ENCODE assay signal across 8 cellular contexts in genomic region chr19:7521551-7522071, GRCh38. TPM values are rescaled to one million over a fixed set of nuclear protein-coding genes. Genes with fewer than 3 reads are reported as not detected.
DNase-seq lines count a peak whose midpoint lies in the region; ATAC-seq and TF ChIP-seq lines count a peak whose summit lies in the region.

No MANE protein-coding gene starts in this region.

- peaks cover 5% of the 10 kb centered on the region for H3K36me3 Mint-ChIP-seq in T-cell

- DNase-seq in H7 (peak; percentile 69), T-cell (no peak), fibroblast of mammary gland (ENCODE audit: low read depth) (no peak), skeletal muscle cell (ENCODE audit: low read depth) (no peak), HuH-7.5 (ENCODE audit: low spot score) (no peak), NCI-H1436 treated with DMSO at 0.1 percent for 48 hours (lab: John Stamatoyannopoulos, UW) (no peak)

- CTCF ChIA-PET in T-cell (lab: Charles Lee): interaction anchor here (0.6 to 0.7 kb wide), 4 partner anchors 42 to 419 kb away, joined by 3 to 8 read pairs (median 4); no protein-coding TSS in a partner anchor

- H3K4me3 ChIP-seq in H7 (ENCODE audit: insufficient read depth, low read depth, low read length) (peak overlapping the region; percentile 57), fibroblast of mammary gland (ENCODE audit: control insufficient read depth, low read depth, low read length) (peak overlapping the region; percentile 70), skeletal muscle cell (ENCODE audit: low read depth, low read length) (peak overlapping the region; percentile 79)

- POLR2A ChIA-PET in T-cell (lab: Charles Lee): interaction anchor here in 1 of 2 donors (0.6 kb wide), 1 partner anchor 124 kb away, joined by 13 read pairs; no protein-coding TSS in a partner anchor

- peak overlapping the region; percentile 78 to 88 (median 88) for H3K4me3 Mint-ChIP-seq in T-cell

- H3K4me1 Mint-ChIP-seq in T-cell: peaks cover 9 to 23% (median 22%) of the 10 kb centered on the region in 3 donors

- peak overlapping the region; percentile 80 to 85 for H3K27ac Mint-ChIP-seq in T-cell

- ATAC-seq in T-cell (replicated peaks in 1 of 4): no peak
- ATAC-seq in HG03025 (IDR thresholded peaks at IDR 0.05; ENCODE audit: low FRiP score, unreplicated experiment): no peak
- ATAC-seq in HG02759 (IDR thresholded peaks at IDR 0.05; ENCODE audit: unreplicated experiment): no peak

- peaks cover 2% of the 10 kb centered on the region for H3K36me3 ChIP-seq in H7 (replicated peaks; ENCODE audit: control insufficient read depth, insufficient read depth, low read length)

- H3K9me3 Mint-ChIP-seq in T-cell: no peaks in the 10 kb centered on the region

- TF ChIP-seq CTCF in fibroblast of mammary gland (conservative IDR thresholded peaks at IDR 0.05; ENCODE audit: control insufficient read depth, insufficient read depth, low read depth, low read length): no peak

- H3K27me3 Mint-ChIP-seq in T-cell: peaks cover 0 to 17% of the 10 kb centered on the region in 2 donors

- H3K27me3 ChIP-seq in H7 (ENCODE audit: control insufficient read depth, insufficient read depth, low read length): no peaks in the 10 kb centered on the region

RNA-seq across cellular contexts. Expression of gene MCOLN1, which starts 0.8 kb away (rescaled TPM):
- 6.8 and 6.9 TPM in 2 replicates for total RNA-seq in H7 (2014; rRNA removed; shearing (Covaris generic))
- total RNA-seq in T-cell: 10 to 100 TPM; 13.0 to 16.7 (median 15.3) TPM

RNA-seq across cellular contexts. Expression of gene ZNF358, which starts 5.7 kb away (rescaled TPM):
- total RNA-seq in H7 (2014; rRNA removed; shearing (Covaris generic)): 52.1 and 54.8 TPM in 2 replicates
- total RNA-seq in T-cell: 10 to 100 TPM in 1 of 5 donors, 1 to 10 TPM in 4; 4.3 to 10.3 (median 8.5) TPM

RNA-seq across cellular contexts. Expression of gene PNPLA6, which starts 13.9 kb away (rescaled TPM):
- total RNA-seq in H7 (2014; rRNA removed; shearing (Covaris generic)): 87.4 and 114 TPM in 2 replicates
- total RNA-seq in T-cell: 100 to 1,000 TPM in 3 of 5 donors, 10 to 100 TPM in 2; 88.4 to 158 (median 125) TPM

RNA-seq across cellular contexts. Expression of gene PEX11G, which starts 32.8 kb away (rescaled TPM):
- 2.4 and 3.5 TPM in 2 replicates for total RNA-seq in H7 (2014; rRNA removed; shearing (Covaris generic))
- total RNA-seq in T-cell: 1 to 10 TPM in 1 of 5 donors, under 1 TPM in 3, not detected in 1; 0.35 to 1.1 (median 0.67) TPM
